ENCODE assay signal across 1 cellular context in genomic region chr1:183804916-183805734, GRCh38.
TF ChIP-seq lines count a peak whose summit lies in the region.

TSS of gene RGL1 (plus strand) at chr1:183805120. CDS start at chr1:183805298, 178 bp downstream.

TF ChIP-seq in WTC11, 78 proteins besides CTCF, POLR2A, EP300 and RAD21 (continued from another document):
- TF ChIP-seq FOXP4 (CRISPR knock-in tag; IDR thresholded peaks at IDR 0.05) (peak; percentile 49; the same call in 1 of the 2 replicates), ZNF416 (CRISPR knock-in tag; IDR thresholded peaks at IDR 0.05) (no peak), GTF2I (CRISPR knock-in tag; conservative IDR thresholded peaks at IDR 0.05) (no peak), ZNF423 (CRISPR knock-in tag; IDR thresholded peaks at IDR 0.05) (no peak), SMAD4 (CRISPR knock-in tag; IDR thresholded peaks at IDR 0.05) (no peak), KAT7 (CRISPR knock-in tag; IDR thresholded peaks at IDR 0.05; ENCODE audit: borderline replicate concordance) (peak; percentile 23; the same call in 1 of the 2 replicates), NR2C2 (CRISPR knock-in tag; IDR thresholded peaks at IDR 0.05) (no peak), TP53 (CRISPR knock-in tag; IDR thresholded peaks at IDR 0.05) (peak; percentile 67; the same call in 1 of the 2 replicates), ZNF121 (CRISPR knock-in tag; IDR thresholded peaks at IDR 0.05) (no peak)
